Comparison of ENCODE assay signal across 1 cellular context in the genomic region with DNA sequence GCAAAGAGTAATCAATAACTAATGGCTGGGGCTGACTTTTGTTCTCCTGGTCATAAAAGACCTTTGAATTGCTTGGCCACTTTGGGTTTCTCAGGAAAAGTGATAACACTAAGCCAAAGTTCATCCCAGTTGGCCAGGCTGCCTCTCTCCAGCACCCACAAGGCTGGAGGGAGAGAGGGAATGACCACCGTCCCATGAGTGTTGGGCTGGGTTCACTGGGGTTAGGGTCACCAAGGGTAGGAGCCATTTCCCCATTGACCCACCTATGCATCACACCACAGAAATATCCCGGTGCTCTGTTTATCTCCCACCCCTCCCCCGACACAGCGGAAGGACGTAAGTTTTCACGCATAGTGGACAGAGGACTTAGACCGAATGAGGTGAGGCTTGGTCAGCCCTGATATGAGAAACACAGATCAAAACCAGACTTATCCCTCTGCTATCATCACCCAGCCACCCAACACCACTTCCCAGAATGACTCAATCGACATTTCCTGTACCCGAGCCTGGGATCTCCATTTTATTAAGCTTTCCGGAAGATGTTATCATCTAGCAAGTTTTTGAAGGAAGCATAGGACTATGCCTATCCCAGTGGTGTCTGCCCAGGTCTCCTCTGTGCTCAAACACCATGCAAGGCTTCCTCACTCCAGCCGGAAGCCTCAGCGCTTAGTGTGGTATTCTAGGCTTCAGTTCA.
A peak's percentile ranks its signal among the peaks of the same experiment; 100 is the strongest.
TF ChIP-seq lines count a peak whose summit lies in the region.

No MANE protein-coding gene starts in this region.

TF ChIP-seq in K562, 482 proteins besides CTCF, POLR2A, EP300 and RAD21 (continued from another document and continues in another):
- TF ChIP-seq, protein P1, sequence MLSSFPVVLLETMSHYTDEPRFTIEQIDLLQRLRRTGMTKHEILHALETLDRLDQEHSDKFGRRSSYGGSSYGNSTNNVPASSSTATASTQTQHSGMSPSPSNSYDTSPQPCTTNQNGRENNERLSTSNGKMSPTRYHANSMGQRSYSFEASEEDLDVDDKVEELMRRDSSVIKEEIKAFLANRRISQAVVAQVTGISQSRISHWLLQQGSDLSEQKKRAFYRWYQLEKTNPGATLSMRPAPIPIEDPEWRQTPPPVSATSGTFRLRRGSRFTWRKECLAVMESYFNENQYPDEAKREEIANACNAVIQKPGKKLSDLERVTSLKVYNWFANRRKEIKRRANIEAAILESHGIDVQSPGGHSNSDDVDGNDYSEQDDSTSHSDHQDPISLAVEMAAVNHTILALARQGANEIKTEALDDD (IDR thresholded peaks at IDR 0.05), result peak; percentile 79; the same call in 1 of the 2 replicates
- TF ChIP-seq ZNF212 (CRISPR knock-in tag; IDR thresholded peaks at IDR 0.05), result no peak
- TF ChIP-seq ZNF3 (CRISPR knock-in tag; IDR thresholded peaks at IDR 0.05), result 0 out of 2 replicates have a peak, but pooled peaks have one; percentile 13
- TF ChIP-seq SREBF1 (IDR thresholded peaks at IDR 0.05; ENCODE audit: borderline replicate concordance, low read depth, low read length), result no peak
- TF ChIP-seq, protein P2, sequence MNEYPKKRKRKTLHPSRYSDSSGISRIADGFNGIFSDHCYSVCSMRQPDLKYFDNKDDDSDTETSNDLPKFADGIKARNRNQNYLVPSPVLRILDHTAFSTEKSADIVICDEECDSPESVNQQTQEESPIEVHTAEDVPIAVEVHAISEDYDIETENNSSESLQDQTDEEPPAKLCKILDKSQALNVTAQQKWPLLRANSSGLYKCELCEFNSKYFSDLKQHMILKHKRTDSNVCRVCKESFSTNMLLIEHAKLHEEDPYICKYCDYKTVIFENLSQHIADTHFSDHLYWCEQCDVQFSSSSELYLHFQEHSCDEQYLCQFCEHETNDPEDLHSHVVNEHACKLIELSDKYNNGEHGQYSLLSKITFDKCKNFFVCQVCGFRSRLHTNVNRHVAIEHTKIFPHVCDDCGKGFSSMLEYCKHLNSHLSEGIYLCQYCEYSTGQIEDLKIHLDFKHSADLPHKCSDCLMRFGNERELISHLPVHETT (CRISPR knock-in tag; conservative IDR thresholded peaks at IDR 0.05 in 1 of 2, IDR thresholded peaks at IDR 0.05 in 1 of 2), result 0 out of 4 replicates have a peak, but pooled peaks of 1 of the 2 experiments have one; percentile 56
- TF ChIP-seq FOXA3 (CRISPR knock-in tag; conservative IDR thresholded peaks at IDR 0.05 in 1 of 2, IDR thresholded peaks at IDR 0.05 in 1 of 2), result no peak
- no peak for TF ChIP-seq SRSF9 (IDR thresholded peaks at IDR 0.05; ENCODE audit: borderline replicate concordance, low read depth, low read length)
- TF ChIP-seq, protein P3, sequence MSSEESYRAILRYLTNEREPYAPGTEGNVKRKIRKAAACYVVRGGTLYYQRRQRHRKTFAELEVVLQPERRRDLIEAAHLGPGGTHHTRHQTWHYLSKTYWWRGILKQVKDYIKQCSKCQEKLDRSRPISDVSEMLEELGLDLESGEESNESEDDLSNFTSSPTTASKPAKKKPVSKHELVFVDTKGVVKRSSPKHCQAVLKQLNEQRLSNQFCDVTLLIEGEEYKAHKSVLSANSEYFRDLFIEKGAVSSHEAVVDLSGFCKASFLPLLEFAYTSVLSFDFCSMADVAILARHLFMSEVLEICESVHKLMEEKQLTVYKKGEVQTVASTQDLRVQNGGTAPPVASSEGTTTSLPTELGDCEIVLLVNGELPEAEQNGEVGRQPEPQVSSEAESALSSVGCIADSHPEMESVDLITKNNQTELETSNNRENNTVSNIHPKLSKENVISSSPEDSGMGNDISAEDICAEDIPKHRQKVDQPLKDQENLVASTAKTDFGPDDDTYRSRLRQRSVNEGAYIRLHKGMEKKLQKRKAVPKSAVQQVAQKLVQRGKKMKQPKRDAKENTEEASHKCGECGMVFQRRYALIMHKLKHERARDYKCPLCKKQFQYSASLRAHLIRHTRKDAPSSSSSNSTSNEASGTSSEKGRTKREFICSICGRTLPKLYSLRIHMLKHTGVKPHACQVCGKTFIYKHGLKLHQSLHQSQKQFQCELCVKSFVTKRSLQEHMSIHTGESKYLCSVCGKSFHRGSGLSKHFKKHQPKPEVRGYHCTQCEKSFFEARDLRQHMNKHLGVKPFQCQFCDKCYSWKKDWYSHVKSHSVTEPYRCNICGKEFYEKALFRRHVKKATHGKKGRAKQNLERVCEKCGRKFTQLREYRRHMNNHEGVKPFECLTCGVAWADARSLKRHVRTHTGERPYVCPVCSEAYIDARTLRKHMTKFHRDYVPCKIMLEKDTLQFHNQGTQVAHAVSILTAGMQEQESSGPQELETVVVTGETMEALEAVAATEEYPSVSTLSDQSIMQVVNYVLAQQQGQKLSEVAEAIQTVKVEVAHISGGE (CRISPR knock-in tag; IDR thresholded peaks at IDR 0.05), result peak in 1 of 3 experiments; percentile 64; a peak in 2 of 6 replicates
- TF ChIP-seq, protein P4, sequence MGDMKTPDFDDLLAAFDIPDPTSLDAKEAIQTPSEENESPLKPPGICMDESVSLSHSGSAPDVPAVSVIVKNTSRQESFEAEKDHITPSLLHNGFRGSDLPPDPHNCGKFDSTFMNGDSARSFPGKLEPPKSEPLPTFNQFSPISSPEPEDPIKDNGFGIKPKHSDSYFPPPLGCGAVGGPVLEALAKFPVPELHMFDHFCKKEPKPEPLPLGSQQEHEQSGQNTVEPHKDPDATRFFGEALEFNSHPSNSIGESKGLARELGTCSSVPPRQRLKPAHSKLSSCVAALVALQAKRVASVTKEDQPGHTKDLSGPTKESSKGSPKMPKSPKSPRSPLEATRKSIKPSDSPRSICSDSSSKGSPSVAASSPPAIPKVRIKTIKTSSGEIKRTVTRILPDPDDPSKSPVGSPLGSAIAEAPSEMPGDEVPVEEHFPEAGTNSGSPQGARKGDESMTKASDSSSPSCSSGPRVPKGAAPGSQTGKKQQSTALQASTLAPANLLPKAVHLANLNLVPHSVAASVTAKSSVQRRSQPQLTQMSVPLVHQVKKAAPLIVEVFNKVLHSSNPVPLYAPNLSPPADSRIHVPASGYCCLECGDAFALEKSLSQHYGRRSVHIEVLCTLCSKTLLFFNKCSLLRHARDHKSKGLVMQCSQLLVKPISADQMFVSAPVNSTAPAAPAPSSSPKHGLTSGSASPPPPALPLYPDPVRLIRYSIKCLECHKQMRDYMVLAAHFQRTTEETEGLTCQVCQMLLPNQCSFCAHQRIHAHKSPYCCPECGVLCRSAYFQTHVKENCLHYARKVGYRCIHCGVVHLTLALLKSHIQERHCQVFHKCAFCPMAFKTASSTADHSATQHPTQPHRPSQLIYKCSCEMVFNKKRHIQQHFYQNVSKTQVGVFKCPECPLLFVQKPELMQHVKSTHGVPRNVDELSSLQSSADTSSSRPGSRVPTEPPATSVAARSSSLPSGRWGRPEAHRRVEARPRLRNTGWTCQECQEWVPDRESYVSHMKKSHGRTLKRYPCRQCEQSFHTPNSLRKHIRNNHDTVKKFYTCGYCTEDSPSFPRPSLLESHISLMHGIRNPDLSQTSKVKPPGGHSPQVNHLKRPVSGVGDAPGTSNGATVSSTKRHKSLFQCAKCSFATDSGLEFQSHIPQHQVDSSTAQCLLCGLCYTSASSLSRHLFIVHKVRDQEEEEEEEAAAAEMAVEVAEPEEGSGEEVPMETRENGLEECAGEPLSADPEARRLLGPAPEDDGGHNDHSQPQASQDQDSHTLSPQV (IDR thresholded peaks at IDR 0.05), result peak; percentile 85
- TF ChIP-seq NR2F6 (CRISPR knock-in tag; IDR thresholded peaks at IDR 0.05), result no peak
- TF ChIP-seq PHF21A (IDR thresholded peaks at IDR 0.05; ENCODE audit: borderline replicate concordance, low read depth), result no peak
- no peak for TF ChIP-seq ZNF764 (CRISPR knock-in tag; IDR thresholded peaks at IDR 0.05; ENCODE audit: low read depth)
- no peak for TF ChIP-seq ZNF146 (CRISPR knock-in tag; IDR thresholded peaks at IDR 0.05; ENCODE audit: unreplicated experiment)
- no peak for TF ChIP-seq FOXP1 (CRISPR knock-in tag; IDR thresholded peaks at IDR 0.05)
- TF ChIP-seq, protein P5, sequence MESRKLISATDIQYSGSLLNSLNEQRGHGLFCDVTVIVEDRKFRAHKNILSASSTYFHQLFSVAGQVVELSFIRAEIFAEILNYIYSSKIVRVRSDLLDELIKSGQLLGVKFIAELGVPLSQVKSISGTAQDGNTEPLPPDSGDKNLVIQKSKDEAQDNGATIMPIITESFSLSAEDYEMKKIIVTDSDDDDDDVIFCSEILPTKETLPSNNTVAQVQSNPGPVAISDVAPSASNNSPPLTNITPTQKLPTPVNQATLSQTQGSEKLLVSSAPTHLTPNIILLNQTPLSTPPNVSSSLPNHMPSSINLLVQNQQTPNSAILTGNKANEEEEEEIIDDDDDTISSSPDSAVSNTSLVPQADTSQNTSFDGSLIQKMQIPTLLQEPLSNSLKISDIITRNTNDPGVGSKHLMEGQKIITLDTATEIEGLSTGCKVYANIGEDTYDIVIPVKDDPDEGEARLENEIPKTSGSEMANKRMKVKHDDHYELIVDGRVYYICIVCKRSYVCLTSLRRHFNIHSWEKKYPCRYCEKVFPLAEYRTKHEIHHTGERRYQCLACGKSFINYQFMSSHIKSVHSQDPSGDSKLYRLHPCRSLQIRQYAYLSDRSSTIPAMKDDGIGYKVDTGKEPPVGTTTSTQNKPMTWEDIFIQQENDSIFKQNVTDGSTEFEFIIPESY (CRISPR knock-in tag; IDR thresholded peaks at IDR 0.05), result 0 out of 2 replicates have a peak, but pooled peaks have one; percentile 14
- TF ChIP-seq ZFX (CRISPR knock-in tag; IDR thresholded peaks at IDR 0.05), result no peak
- no peak for TF ChIP-seq ZNF830 (CRISPR knock-in tag; IDR thresholded peaks at IDR 0.05)
- no peak for TF ChIP-seq DDX20 (tag; IDR thresholded peaks at IDR 0.05; ENCODE audit: low read depth)
- TF ChIP-seq ZNF785 (CRISPR knock-in tag; IDR thresholded peaks at IDR 0.05), result no peak
- no peak for TF ChIP-seq STAG1 (CRISPR knock-in tag; IDR thresholded peaks at IDR 0.05; ENCODE audit: borderline replicate concordance)
- TF ChIP-seq PHB2 (IDR thresholded peaks at IDR 0.05; ENCODE audit: low read depth), result peak; percentile 70; the same call in 1 of the 2 replicates
- no peak for TF ChIP-seq SPI1 (IDR thresholded peaks at IDR 0.05; ENCODE audit: borderline replicate concordance, low read depth, low read length)
- TF ChIP-seq, protein P6, sequence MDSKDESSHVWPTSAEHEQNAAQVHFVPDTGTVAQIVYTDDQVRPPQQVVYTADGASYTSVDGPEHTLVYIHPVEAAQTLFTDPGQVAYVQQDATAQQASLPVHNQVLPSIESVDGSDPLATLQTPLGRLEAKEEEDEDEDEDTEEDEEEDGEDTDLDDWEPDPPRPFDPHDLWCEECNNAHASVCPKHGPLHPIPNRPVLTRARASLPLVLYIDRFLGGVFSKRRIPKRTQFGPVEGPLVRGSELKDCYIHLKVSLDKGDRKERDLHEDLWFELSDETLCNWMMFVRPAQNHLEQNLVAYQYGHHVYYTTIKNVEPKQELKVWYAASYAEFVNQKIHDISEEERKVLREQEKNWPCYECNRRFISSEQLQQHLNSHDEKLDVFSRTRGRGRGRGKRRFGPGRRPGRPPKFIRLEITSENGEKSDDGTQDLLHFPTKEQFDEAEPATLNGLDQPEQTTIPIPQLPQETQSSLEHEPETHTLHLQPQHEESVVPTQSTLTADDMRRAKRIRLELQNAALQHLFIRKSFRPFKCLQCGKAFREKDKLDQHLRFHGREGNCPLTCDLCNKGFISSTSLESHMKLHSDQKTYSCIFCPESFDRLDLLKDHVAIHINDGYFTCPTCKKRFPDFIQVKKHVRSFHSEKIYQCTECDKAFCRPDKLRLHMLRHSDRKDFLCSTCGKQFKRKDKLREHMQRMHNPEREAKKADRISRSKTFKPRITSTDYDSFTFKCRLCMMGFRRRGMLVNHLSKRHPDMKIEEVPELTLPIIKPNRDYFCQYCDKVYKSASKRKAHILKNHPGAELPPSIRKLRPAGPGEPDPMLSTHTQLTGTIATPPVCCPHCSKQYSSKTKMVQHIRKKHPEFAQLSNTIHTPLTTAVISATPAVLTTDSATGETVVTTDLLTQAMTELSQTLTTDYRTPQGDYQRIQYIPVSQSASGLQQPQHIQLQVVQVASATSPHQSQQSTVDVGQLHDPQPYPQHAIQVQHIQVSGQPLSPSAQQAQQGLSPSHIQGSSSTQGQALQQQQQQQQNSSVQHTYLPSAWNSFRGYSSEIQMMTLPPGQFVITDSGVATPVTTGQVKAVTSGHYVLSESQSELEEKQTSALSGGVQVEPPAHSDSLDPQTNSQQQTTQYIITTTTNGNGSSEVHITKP (IDR thresholded peaks at IDR 0.05; ENCODE audit: partially characterized antibody), result peak; percentile 4
- TF ChIP-seq HDAC2 (IDR thresholded peaks at IDR 0.05), result peak; percentile 85
- TF ChIP-seq, protein P7, sequence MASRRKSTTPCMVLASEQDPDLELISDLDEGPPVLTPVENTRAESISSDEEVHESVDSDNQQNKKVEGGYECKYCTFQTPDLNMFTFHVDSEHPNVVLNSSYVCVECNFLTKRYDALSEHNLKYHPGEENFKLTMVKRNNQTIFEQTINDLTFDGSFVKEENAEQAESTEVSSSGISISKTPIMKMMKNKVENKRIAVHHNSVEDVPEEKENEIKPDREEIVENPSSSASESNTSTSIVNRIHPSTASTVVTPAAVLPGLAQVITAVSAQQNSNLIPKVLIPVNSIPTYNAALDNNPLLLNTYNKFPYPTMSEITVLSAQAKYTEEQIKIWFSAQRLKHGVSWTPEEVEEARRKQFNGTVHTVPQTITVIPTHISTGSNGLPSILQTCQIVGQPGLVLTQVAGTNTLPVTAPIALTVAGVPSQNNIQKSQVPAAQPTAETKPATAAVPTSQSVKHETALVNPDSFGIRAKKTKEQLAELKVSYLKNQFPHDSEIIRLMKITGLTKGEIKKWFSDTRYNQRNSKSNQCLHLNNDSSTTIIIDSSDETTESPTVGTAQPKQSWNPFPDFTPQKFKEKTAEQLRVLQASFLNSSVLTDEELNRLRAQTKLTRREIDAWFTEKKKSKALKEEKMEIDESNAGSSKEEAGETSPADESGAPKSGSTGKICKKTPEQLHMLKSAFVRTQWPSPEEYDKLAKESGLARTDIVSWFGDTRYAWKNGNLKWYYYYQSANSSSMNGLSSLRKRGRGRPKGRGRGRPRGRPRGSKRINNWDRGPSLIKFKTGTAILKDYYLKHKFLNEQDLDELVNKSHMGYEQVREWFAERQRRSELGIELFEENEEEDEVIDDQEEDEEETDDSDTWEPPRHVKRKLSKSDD (conservative IDR thresholded peaks at IDR 0.05; ENCODE audit: low read length), result no peak
- no peak for TF ChIP-seq HEY1 (CRISPR knock-in tag; IDR thresholded peaks at IDR 0.05; ENCODE audit: borderline replicate concordance)
- TF ChIP-seq, protein P8, sequence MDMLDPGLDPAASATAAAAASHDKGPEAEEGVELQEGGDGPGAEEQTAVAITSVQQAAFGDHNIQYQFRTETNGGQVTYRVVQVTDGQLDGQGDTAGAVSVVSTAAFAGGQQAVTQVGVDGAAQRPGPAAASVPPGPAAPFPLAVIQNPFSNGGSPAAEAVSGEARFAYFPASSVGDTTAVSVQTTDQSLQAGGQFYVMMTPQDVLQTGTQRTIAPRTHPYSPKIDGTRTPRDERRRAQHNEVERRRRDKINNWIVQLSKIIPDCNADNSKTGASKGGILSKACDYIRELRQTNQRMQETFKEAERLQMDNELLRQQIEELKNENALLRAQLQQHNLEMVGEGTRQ (CRISPR knock-in tag; IDR thresholded peaks at IDR 0.05), result no peak
- no peak for TF ChIP-seq NFYB (IDR thresholded peaks at IDR 0.05; ENCODE audit: extremely low read depth, insufficient read length)
- TF ChIP-seq HNRNPK (IDR thresholded peaks at IDR 0.05; ENCODE audit: low read depth, low read length, poor library complexity, severe bottlenecking), result no peak
- peak; percentile 44; the same call in 1 of the 2 replicates for TF ChIP-seq NFE2 (IDR thresholded peaks at IDR 0.05; ENCODE audit: low read depth)
- TF ChIP-seq HCFC1 (IDR thresholded peaks at IDR 0.05; ENCODE audit: low read depth, low read length), result no peak
- no peak for TF ChIP-seq CAMTA2 (CRISPR knock-in tag; conservative IDR thresholded peaks at IDR 0.05)
- peak; percentile 64; the same call in 1 of the 2 replicates for TF ChIP-seq MEF2A (IDR thresholded peaks at IDR 0.05; ENCODE audit: control insufficient read depth, low read depth, low read length)
- TF ChIP-seq TEAD4 (IDR thresholded peaks at IDR 0.05; ENCODE audit: low read length), result peak; percentile 92
- TF ChIP-seq TEAD4 (CRISPR knock-in tag; IDR thresholded peaks at IDR 0.05; ENCODE audit: borderline replicate concordance), result no peak
- no peak for TF ChIP-seq ZNF644 (tag; IDR thresholded peaks at IDR 0.05; ENCODE audit: low read depth)
- no peak for TF ChIP-seq MIER1 (IDR thresholded peaks at IDR 0.05; ENCODE audit: low read depth)
- TF ChIP-seq YBX1 (IDR thresholded peaks at IDR 0.05), result no peak
